ENCODE assay signal across 1 cellular context in the genomic region with DNA sequence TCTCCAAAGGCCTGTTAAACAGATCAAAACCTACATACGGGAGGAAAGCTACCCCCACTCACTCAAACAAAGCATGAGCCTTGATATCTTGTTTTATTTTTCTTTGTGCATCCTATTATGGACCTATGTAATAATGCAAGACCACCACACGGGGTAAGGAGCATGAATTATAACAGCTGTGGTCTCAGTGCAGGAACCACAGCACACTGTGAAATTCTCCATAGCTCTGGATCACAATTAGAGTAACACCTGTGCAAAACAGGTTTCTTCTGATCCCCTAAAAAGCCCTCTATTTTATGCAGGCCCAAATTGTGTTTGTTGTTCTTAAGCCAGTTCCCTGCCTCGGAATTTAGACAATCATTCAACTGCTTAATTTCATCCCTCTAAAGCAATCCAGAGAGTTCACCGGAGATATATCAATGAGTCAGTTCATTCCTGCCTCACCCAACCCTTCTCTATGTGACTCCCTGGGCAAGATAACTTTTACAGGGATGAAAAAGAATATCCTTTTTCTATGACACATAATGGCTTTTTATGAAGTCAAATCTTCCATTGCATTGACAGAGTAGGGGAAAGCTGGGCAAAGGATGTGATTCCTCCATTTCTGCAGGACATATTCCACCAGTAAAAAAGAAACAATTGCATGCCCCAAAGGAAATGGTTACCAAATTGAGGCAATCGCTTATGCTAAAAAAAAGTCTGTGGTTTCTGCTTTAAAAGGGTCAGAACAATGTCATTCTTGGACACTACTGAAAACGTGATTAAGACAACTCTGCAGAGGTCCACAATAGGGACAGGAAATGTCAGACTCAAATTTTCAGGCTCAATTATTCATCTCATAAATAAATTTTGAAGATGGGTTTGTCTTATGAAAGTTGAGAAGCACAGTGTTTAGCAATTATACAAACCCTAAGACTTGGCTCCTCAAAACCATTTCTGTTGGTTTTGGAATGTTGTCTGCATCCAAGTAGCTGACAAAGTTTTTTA.
TF ChIP-seq lines count a peak whose summit lies in the region.

No MANE protein-coding gene starts in this region.

TF ChIP-seq in GM12878, 131 proteins besides CTCF, POLR2A, EP300 and RAD21 (continued from another document):
- TF ChIP-seq, protein P1, sequence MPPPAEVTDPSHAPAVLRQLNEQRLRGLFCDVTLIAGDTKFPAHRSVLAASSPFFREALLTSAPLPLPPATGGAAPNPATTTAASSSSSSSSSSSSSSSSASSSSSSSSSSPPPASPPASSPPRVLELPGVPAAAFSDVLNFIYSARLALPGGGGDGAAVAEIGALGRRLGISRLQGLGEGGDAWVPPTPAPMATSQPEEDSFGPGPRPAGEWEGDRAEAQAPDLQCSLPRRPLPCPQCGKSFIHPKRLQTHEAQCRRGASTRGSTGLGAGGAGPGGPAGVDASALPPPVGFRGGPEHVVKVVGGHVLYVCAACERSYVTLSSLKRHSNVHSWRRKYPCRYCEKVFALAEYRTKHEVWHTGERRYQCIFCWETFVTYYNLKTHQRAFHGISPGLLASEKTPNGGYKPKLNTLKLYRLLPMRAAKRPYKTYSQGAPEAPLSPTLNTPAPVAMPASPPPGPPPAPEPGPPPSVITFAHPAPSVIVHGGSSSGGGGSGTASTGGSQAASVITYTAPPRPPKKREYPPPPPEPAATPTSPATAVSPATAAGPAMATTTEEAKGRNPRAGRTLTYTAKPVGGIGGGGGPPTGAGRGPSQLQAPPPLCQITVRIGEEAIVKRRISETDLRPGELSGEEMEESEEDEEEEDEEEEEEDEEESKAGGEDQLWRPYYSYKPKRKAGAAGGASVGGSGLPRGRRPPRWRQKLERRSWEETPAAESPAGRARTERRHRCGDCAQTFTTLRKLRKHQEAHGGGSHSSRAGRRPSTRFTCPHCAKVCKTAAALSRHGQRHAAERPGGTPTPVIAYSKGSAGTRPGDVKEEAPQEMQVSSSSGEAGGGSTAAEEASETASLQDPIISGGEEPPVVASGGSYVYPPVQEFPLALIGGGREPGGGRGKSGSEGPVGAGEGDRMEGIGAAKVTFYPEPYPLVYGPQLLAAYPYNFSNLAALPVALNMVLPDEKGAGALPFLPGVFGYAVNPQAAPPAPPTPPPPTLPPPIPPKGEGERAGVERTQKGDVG (CRISPR knock-in tag; IDR thresholded peaks at IDR 0.05): no peak
- TF ChIP-seq, protein P2, sequence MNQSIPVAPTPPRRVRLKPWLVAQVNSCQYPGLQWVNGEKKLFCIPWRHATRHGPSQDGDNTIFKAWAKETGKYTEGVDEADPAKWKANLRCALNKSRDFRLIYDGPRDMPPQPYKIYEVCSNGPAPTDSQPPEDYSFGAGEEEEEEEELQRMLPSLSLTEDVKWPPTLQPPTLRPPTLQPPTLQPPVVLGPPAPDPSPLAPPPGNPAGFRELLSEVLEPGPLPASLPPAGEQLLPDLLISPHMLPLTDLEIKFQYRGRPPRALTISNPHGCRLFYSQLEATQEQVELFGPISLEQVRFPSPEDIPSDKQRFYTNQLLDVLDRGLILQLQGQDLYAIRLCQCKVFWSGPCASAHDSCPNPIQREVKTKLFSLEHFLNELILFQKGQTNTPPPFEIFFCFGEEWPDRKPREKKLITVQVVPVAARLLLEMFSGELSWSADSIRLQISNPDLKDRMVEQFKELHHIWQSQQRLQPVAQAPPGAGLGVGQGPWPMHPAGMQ (IDR thresholded peaks at IDR 0.05; ENCODE audit: borderline replicate concordance): no peak
- no peak for TF ChIP-seq CREM (IDR thresholded peaks at IDR 0.05; ENCODE audit: low read depth)
